9 cellular contexts compared by ENCODE assay signal in the genomic region with DNA sequence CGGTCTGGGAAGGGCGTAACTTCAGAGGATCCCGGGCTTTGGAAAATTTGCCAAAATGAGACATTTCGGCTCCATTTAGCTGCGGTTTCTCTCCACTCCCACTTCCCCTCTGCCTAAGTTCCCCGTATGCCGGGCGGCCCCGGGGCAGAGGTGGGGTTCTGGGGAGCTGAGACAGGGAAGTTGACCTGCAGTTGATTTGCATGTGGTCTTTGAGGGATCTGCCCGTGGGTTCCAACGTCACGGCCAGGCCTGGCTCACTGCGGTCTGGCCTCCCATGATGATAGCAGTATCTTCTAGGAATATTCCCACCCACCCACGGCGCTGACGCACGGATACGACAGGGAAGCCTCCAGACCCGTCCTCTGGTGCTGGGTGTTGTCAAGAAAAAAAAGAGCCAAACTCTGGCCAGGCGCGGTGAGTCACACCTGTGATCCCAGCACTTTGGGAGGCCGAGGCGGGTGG. TPM values are rescaled to one million over a fixed set of nuclear protein-coding genes. Genes with fewer than 3 reads are reported as not detected.
DNase-seq lines count a peak whose midpoint lies in the region; ATAC-seq and TF ChIP-seq lines count a peak whose summit lies in the region.
"Had no signal": no experiment of that assay in that cellular context is flagged by ENCODE, and none has a peak within 500 bp of the region (broad histone marks: within the 10 kb centered on the region; RNA-seq: fewer than 3 reads in every experiment).

No MANE protein-coding gene starts in this region.

- H3K27me3 ChIP-seq in adrenal gland (no peaks in the 10 kb centered on the region), BE2C (no peaks in the 10 kb centered on the region), endodermal cell (ENCODE audit: control insufficient read depth, insufficient read depth, low read length, poor library complexity, severe bottlenecking) (no peaks in the 10 kb centered on the region)

- DNase-seq in GM13977 (ENCODE audit: low spot score) (peak; percentile 72), adrenal gland (peak; percentile 36 to 77 (median 58)), omental fat pad (ENCODE audit: low spot score) (peak; percentile 28), HUDEP-2 (lab: John Stamatoyannopoulos, UW; ENCODE audit: unreplicated experiment in 76 of 76) (no peak), superior temporal gyrus (ENCODE audit: extremely low spot score) (no peak), BE2C (no peak), endodermal cell (no peak)

- H3K36me3 Mint-ChIP-seq in endodermal cell (ENCODE audit: low read depth) = peaks cover 5% of the 10 kb centered on the region

- H3K36me3 ChIP-seq in adrenal gland (replicated peaks in 1 of 2) (no peaks in the 10 kb centered on the region), BE2C (no peaks in the 10 kb centered on the region), endodermal cell (ENCODE audit: control insufficient read depth, insufficient read depth, low read length) (no peaks in the 10 kb centered on the region)

- 72 to 84% (median 75%) methylated on average over 22 to 23 of the region's 23 CpGs for WGBS in adrenal gland, 4 donors
- WGBS in endodermal cell (ENCODE audit: insufficient coverage in 1 of 2, insufficient read length in 1 of 2), 2 experiments = 96 to 100% methylated on average over 8 to 23 of the region's 23 CpGs

- no peak for TF ChIP-seq POLR2A in adrenal gland (IDR thresholded peaks at IDR 0.05)

- in situ Hi-C loops in GM13977 (cut with MboI; ENCODE audit: low pct_unique_long_range_greater_than_20kb, low sequenced_read_pairs, unreplicated experiment) = no loop called here

- no peak overlapping the region for H3K9ac ChIP-seq in endodermal cell (ENCODE audit: extremely low read depth, low read length, poor library complexity, severe bottlenecking)

- peaks cover 2% of the 10 kb centered on the region for H3K4me1 Mint-ChIP-seq in endodermal cell

- H3K27ac Mint-ChIP-seq in endodermal cell = no peak overlapping the region

- H3K9me3 ChIP-seq in adrenal gland (replicated peaks in 1 of 3) = no peaks in the 10 kb centered on the region
- no peaks in the 10 kb centered on the region for H3K9me3 ChIP-seq in BE2C
- H3K9me3 ChIP-seq in endodermal cell (ENCODE audit: control insufficient read depth, low read length) = no peaks in the 10 kb centered on the region

- peaks cover 26% of the 10 kb centered on the region for H3K9me3 Mint-ChIP-seq in endodermal cell
- H3K9me3 Mint-ChIP-seq: T-helper 1 cell treated with Interleukin-12 subunit alpha and Interleukin-12 subunit beta and Interleukin-4 antibody, amounts not matched to agents 30 μg/mL and 1 μg/mL, for 36 hours had no signal

- H3K27ac ChIP-seq in adrenal gland = no peak overlapping the region
- H3K27ac ChIP-seq in endodermal cell (ENCODE audit: low read depth, low read length) = no peak overlapping the region

- intact Hi-C loops in adrenal gland (cut with DNase I) = no loop called here

- ATAC-seq in HG02884 (IDR thresholded peaks at IDR 0.05; ENCODE audit: unreplicated experiment) (peak; percentile 60), omental fat pad (ENCODE audit: low FRiP score) (peak; percentile 83)

- H3K4me3 Mint-ChIP-seq in endodermal cell = no peak overlapping the region
- H3K4me3 Mint-ChIP-seq: T-helper 1 cell treated with Interleukin-12 subunit alpha and Interleukin-12 subunit beta and Interleukin-4 antibody, amounts not matched to agents 30 μg/mL and 1 μg/mL, for 36 hours had no signal

- TF ChIP-seq CTCF in GM13977 (IDR thresholded peaks at IDR 0.05; ENCODE audit: extremely low read depth, insufficient read depth, missing control alignments) (no peak), adrenal gland (IDR thresholded peaks at IDR 0.05) (no peak), omental fat pad (IDR thresholded peaks at IDR 0.05) (no peak), BE2C (IDR thresholded peaks at IDR 0.05; ENCODE audit: low read depth, low read length) (no peak), endodermal cell (conservative IDR thresholded peaks at IDR 0.05) (no peak)

- H3K4me3 ChIP-seq in adrenal gland (no peak overlapping the region), BE2C (ENCODE audit: low read depth, low read length) (no peak overlapping the region), endodermal cell (ENCODE audit: low read length) (no peak overlapping the region)

- H3K27me3 Mint-ChIP-seq in endodermal cell (ENCODE audit: insufficient read depth) = no peaks in the 10 kb centered on the region

- H3K4me1 ChIP-seq in adrenal gland (replicated peaks in 1 of 2) (no peaks in the 10 kb centered on the region), BE2C (no peaks in the 10 kb centered on the region), endodermal cell (ENCODE audit: control insufficient read depth, insufficient read depth, low read length) (no peaks in the 10 kb centered on the region)

RNA-seq across cellular contexts. Expression of gene CRLF2, which starts 27.3 kb away (rescaled TPM):
- total RNA-seq in adrenal gland = not detected
- polyA plus RNA-seq in adrenal gland = not detected
- total RNA-seq in omental fat pad = 1 to 10 TPM in 1 of 4 donors, under 1 TPM in 3; 0.47 to 1.0 (median 0.61) TPM
- polyA plus RNA-seq in BE2C (2012; ENCODE audit: insufficient read depth, insufficient read length, low read depth) = not detected
- not detected for total RNA-seq in endodermal cell
- polyA plus RNA-seq in endodermal cell (2013, experiment 1 of 2) = not detected
- polyA plus RNA-seq in endodermal cell (2013, experiment 2 of 2) = not detected

RNA-seq across cellular contexts. Expression of gene CSF2RA, which starts 28.9 kb away (rescaled TPM):
- total RNA-seq in adrenal gland (10 to 100 TPM in 4 of 8 donors, 1 to 10 TPM in 4; 4.2 to 14.0 (median 9.9) TPM), omental fat pad (10 to 100 TPM; 10.3 to 82.9 (median 29.1) TPM), endodermal cell (1 to 10 TPM; 5.0 to 6.9 TPM)
- 10 to 100 TPM in 1 of 3 donors, 1 to 10 TPM in 2; 3.1 to 11.3 (median 5.2) TPM for polyA plus RNA-seq in adrenal gland
- polyA plus RNA-seq in BE2C (2012; ENCODE audit: insufficient read depth, insufficient read length, low read depth) = not detected
- polyA plus RNA-seq in endodermal cell (2013, experiment 1 of 2) = 0.93 TPM
- 1.7 TPM for polyA plus RNA-seq in endodermal cell (2013, experiment 2 of 2)

Comparison
In these comparisons a context has a peak if more than half of its experiments do, and no peak if none do; other contexts are left out.
1. DNase-seq: peak in GM13977 (single experiment), adrenal gland (7 of 7) and omental fat pad (single experiment); none in HUDEP-2 (0 of 76), superior temporal gyrus (single experiment), BE2C (single experiment) and endodermal cell (single experiment).